ENCODE assay signal across 27 cellular contexts in genomic region chr18:7205346-7205745, GRCh38. TPM values are rescaled to one million over a fixed set of nuclear protein-coding genes. Genes with fewer than 3 reads are reported as not detected.
DNase-seq lines count a peak whose midpoint lies in the region; ATAC-seq and TF ChIP-seq lines count a peak whose summit lies in the region.
"Had no signal": no experiment of that assay in that cellular context is flagged by ENCODE, and none has a peak within 500 bp of the region (broad histone marks: within the 10 kb centered on the region; RNA-seq: fewer than 3 reads in every experiment).

No MANE protein-coding gene starts in this region.

- TF ChIP-seq CTCF in heart left ventricle (IDR thresholded peaks at IDR 0.05) (no peak), gastroesophageal sphincter (IDR thresholded peaks at IDR 0.05) (no peak), mesothelial cell of epicardium (IDR thresholded peaks at IDR 0.05; ENCODE audit: unreplicated experiment) (no peak), uterus (IDR thresholded peaks at IDR 0.05) (no peak)

- peak in 3 of 4 donors; percentile 39 to 58 (median 41) for ATAC-seq in heart left ventricle
- ATAC-seq in gastroesophageal sphincter = peak; percentile 61
- ATAC-seq in GM18868 (IDR thresholded peaks at IDR 0.05; ENCODE audit: unreplicated experiment) = no peak
- ATAC-seq in HG02571 (IDR thresholded peaks at IDR 0.05; ENCODE audit: unreplicated experiment) = no peak
- ATAC-seq: activated T-cell treated with anti-CD3 and anti-CD28 coated beads, Interleukin-2, amount 50 U/mL, for 4 hours; stimulated activated naive CD8-positive, alpha-beta T cell treated with anti-CD3 and anti-CD28 coated beads, Interleukin-15, amount 100 ng/mL, for 72 hours; upper lobe of right lung had no signal

- H3K4me3 Mint-ChIP-seq in mesothelial cell of epicardium = no peak overlapping the region
- H3K4me3 Mint-ChIP-seq: activated T-cell treated with anti-CD3 and anti-CD28 coated beads, Interleukin-2, amount 50 U/mL, for 4 hours; stimulated activated naive CD8-positive, alpha-beta T cell treated with anti-CD3 and anti-CD28 coated beads, Interleukin-15, amount 100 ng/mL, for 72 hours had no signal

- no peak for DNase-seq in heart left ventricle
- DNase-seq in cardiac septum (ENCODE audit: low spot score) = no peak
- DNase-seq in mesothelial cell of epicardium (ENCODE audit: low spot score in 2 of 2, unreplicated experiment in 2 of 2) = no peak
- DNase-seq in uterus = no peak
- DNase-seq in ecto neural progenitor cell (ENCODE audit: low spot score) = no peak
- DNase-seq: activated CD4-positive, CD25-positive, alpha-beta regulatory T cell treated with anti-CD3 and anti-CD28 coated beads, Interleukin-2, amount 50 U/mL, for 72 hours; activated CD8-positive, alpha-beta memory T cell treated with anti-CD3 and anti-CD28 coated beads for 24 hours; activated naive CD4-positive, alpha-beta T cell; activated T-cell treated with anti-CD3 and anti-CD28 coated beads, Interleukin-2, amount 50 U/mL, for 4 hours; COR-L47; DND-41; effector CD4-positive, alpha-beta T cell; NCI-H1105 treated with DMSO at 0.1 percent for 48 hours; NCI-H2029 treated with DMSO at 0.1 percent for 48 hours; NCI-H345; NCI-H774; stimulated activated naive CD8-positive, alpha-beta T cell treated with anti-CD3 and anti-CD28 coated beads, Interleukin-15, amount 100 ng/mL, for 72 hours; upper lobe of right lung had no signal

- TF ChIP-seq POLR2A in heart left ventricle (IDR thresholded peaks at IDR 0.05) = no peak
- no peak for TF ChIP-seq POLR2A in gastroesophageal sphincter (IDR thresholded peaks at IDR 0.05)
- TF ChIP-seq POLR2A in uterus (IDR thresholded peaks at IDR 0.05) = no peak

- H3K27me3 ChIP-seq in heart left ventricle (no peaks in the 10 kb centered on the region), gastroesophageal sphincter (no peaks in the 10 kb centered on the region), uterus (no peaks in the 10 kb centered on the region)
- H3K27me3 ChIP-seq: neutrophil, upper lobe of right lung had no signal

- H3K27ac ChIP-seq in heart left ventricle (peak overlapping the region in 1 of 12 donors; percentile 38), gastroesophageal sphincter (peak overlapping the region in 1 of 4 donors; percentile 35), uterus (peak overlapping the region; percentile 75 to 83)
- H3K27ac ChIP-seq: neutrophil, upper lobe of right lung had no signal

- intact Hi-C loops in heart left ventricle (cut with DNase I) (no loop called here), cardiac septum (cut with DNase I) (no loop called here), uterus (cut with DNase I; ENCODE audit: low total_unique reads) (no loop called here)

- H3K4me1 ChIP-seq in heart left ventricle (peaks cover 0 to 27% (median 2%) of the 10 kb centered on the region in 12 donors), gastroesophageal sphincter (peaks cover 0 to 23% (median 0%) of the 10 kb centered on the region in 3 donors), uterus (no peaks in the 10 kb centered on the region)

- H3K27me3 Mint-ChIP-seq in mesothelial cell of epicardium (ENCODE audit: low read depth) = peaks cover 3% of the 10 kb centered on the region
- H3K27me3 Mint-ChIP-seq: stimulated activated naive CD8-positive, alpha-beta T cell treated with anti-CD3 and anti-CD28 coated beads, Interleukin-15, amount 100 ng/mL, for 72 hours had no signal

- H3K9me3 Mint-ChIP-seq in mesothelial cell of epicardium = no peaks in the 10 kb centered on the region
- H3K9me3 Mint-ChIP-seq: activated T-cell treated with anti-CD3 and anti-CD28 coated beads, Interleukin-2, amount 50 U/mL, for 4 hours; stimulated activated naive CD8-positive, alpha-beta T cell treated with anti-CD3 and anti-CD28 coated beads, Interleukin-15, amount 100 ng/mL, for 72 hours had no signal

- TF ChIP-seq EP300 in gastroesophageal sphincter (IDR thresholded peaks at IDR 0.05) = no peak

- H3K36me3 Mint-ChIP-seq in mesothelial cell of epicardium = no peaks in the 10 kb centered on the region

- peaks cover 17% of the 10 kb centered on the region for H3K4me1 Mint-ChIP-seq in mesothelial cell of epicardium
- H3K4me1 Mint-ChIP-seq: stimulated activated naive CD8-positive, alpha-beta T cell treated with anti-CD3 and anti-CD28 coated beads, Interleukin-15, amount 100 ng/mL, for 72 hours had no signal

- H3K27ac Mint-ChIP-seq in mesothelial cell of epicardium = peak overlapping the region; percentile 50
- H3K27ac Mint-ChIP-seq: stimulated activated naive CD8-positive, alpha-beta T cell treated with anti-CD3 and anti-CD28 coated beads, Interleukin-15, amount 100 ng/mL, for 72 hours had no signal

- H3K4me3 ChIP-seq in heart left ventricle (no peak overlapping the region), gastroesophageal sphincter (no peak overlapping the region), uterus (no peak overlapping the region)
- H3K4me3 ChIP-seq: upper lobe of right lung had no signal

- H3K36me3 ChIP-seq in heart left ventricle = no peaks in the 10 kb centered on the region
- no peaks in the 10 kb centered on the region for H3K36me3 ChIP-seq in gastroesophageal sphincter
- H3K36me3 ChIP-seq in uterus = no peaks in the 10 kb centered on the region
- H3K36me3 ChIP-seq: neutrophil, upper lobe of right lung had no signal

- no peaks in the 10 kb centered on the region for H3K9me3 ChIP-seq in heart left ventricle
- no peaks in the 10 kb centered on the region for H3K9me3 ChIP-seq in gastroesophageal sphincter
- H3K9me3 ChIP-seq in uterus = no peaks in the 10 kb centered on the region
- H3K9me3 ChIP-seq: neutrophil, upper lobe of right lung had no signal

RNA-seq across cellular contexts. Expression of gene LRRC30, which starts 25.5 kb away (rescaled TPM):
- total RNA-seq in heart left ventricle = not detected
- not detected for polyA plus RNA-seq in heart left ventricle
- not detected for total RNA-seq in cardiac septum
- total RNA-seq in gastroesophageal sphincter = not detected
- not detected in 3 replicates for total RNA-seq in mesothelial cell of epicardium
- total RNA-seq in uterus = not detected
- total RNA-seq: activated T-cell treated with anti-CD3 and anti-CD28 coated beads, Interleukin-2, amount 50 U/mL, for 4 hours; H1; liver; pulmonary artery endothelial cell; upper lobe of right lung had no signal
- polyA plus RNA-seq: BJ, esophagus, H1, liver had no signal

Comparison
In these comparisons a context has a peak if more than half of its experiments do, and no peak if none do; other contexts are left out.
1. ATAC-seq: peak in heart left ventricle (3 of 4) and gastroesophageal sphincter (single experiment); none in GM18868 (single experiment) and HG02571 (single experiment).